Comparison of ENCODE assay signal across 7 cellular contexts in genomic region chr2:190359896-190360376, GRCh38. TPM values are rescaled to one million over a fixed set of nuclear protein-coding genes. Genes with fewer than 3 reads are reported as not detected.
DNase-seq lines count a peak whose midpoint lies in the region; ATAC-seq and TF ChIP-seq lines count a peak whose summit lies in the region.

No MANE protein-coding gene starts in this region.

- no peaks in the 10 kb centered on the region for H3K27me3 Mint-ChIP-seq in brain

- in situ Hi-C loops in GM18951 (cut with MboI; ENCODE audit: low sequenced_read_pairs, unreplicated experiment) (no loop called here), SK-MEL-5 (cut with HindIII; ENCODE audit: low pct_unique_long_range_greater_than_20kb, low sequenced_read_pairs) (no loop called here)

- TF ChIP-seq POLR2A in GM18951 (IDR thresholded peaks at IDR 0.05; ENCODE audit: extremely low read depth, insufficient read depth, insufficient read length), result peak; percentile 44

- peak; percentile 67 for ATAC-seq in HG03060 (IDR thresholded peaks at IDR 0.05; ENCODE audit: low read depth, unreplicated experiment)

- peak overlapping the region; percentile 18 to 91 (median 83) for H3K27ac Mint-ChIP-seq in brain

- DNase-seq in SK-MEL-5 (ENCODE audit: low read depth, low spot score) (peak; percentile 13), kidney tubule cell (ENCODE audit: low spot score) (peak; percentile 55), RKO (ENCODE audit: low spot score) (no peak)
- peak; percentile 13 to 20 for DNase-seq in stimulated activated CD4-positive, alpha-beta T cell treated with anti-CD3 and anti-CD28 coated beads, Interleukin-1b, Interleukin-23, amount 100 ng/mL, for 4 hours (ENCODE audit: low read depth in 2 of 2)

- no peaks in the 10 kb centered on the region for H3K36me3 Mint-ChIP-seq in brain

- TF ChIP-seq CTCF in brain (conservative IDR thresholded peaks at IDR 0.05), result no peak

- peaks cover 41% of the 10 kb centered on the region for H3K4me1 Mint-ChIP-seq in brain

- no peaks in the 10 kb centered on the region for H3K9me3 Mint-ChIP-seq in brain

- H3K4me3 Mint-ChIP-seq in brain, result peak overlapping the region; percentile 48 to 85 (median 70)

RNA-seq across cellular contexts. Expression of gene INPP1, which starts 16.5 kb away (rescaled TPM):
- 1.5 and 2.4 TPM in 2 replicates for total RNA-seq in SK-MEL-5 (2014; rRNA removed; shearing (Covaris generic))
- 6.3 and 8.2 TPM in 2 replicates for polyA plus RNA-seq in SK-MEL-5 (2015; cell fraction: cytosol; rRNA removed)
- 5.0 and 9.0 TPM in 2 replicates for polyA plus RNA-seq in SK-MEL-5 (2015; cell fraction: nucleus; rRNA removed)
- 31.3 TPM for polyA plus RNA-seq in brain (ENCODE audit: insufficient read depth, low read depth, low replicate concordance)

RNA-seq across cellular contexts. Expression of gene HIBCH, which starts 40.3 kb away (rescaled TPM):
- 16.6 and 20.0 TPM in 2 replicates for total RNA-seq in SK-MEL-5 (2014; rRNA removed; shearing (Covaris generic))
- 10.2 and 18.0 TPM in 2 replicates for polyA plus RNA-seq in SK-MEL-5 (2015; cell fraction: cytosol; rRNA removed)
- polyA plus RNA-seq in SK-MEL-5 (2015; cell fraction: nucleus; rRNA removed), result 25.3 and 34.0 TPM in 2 replicates
- 12.4 TPM for polyA plus RNA-seq in brain (ENCODE audit: insufficient read depth, low read depth, low replicate concordance)

RNA-seq across cellular contexts. Expression of gene MFSD6, which starts 48.2 kb away (rescaled TPM):
- 6.7 and 7.2 TPM in 2 replicates for total RNA-seq in SK-MEL-5 (2014; rRNA removed; shearing (Covaris generic))
- polyA plus RNA-seq in SK-MEL-5 (2015; cell fraction: cytosol; rRNA removed), result 9.8 and 11.6 TPM in 2 replicates
- polyA plus RNA-seq in SK-MEL-5 (2015; cell fraction: nucleus; rRNA removed), result 1.2 and 1.6 TPM in 2 replicates
- polyA plus RNA-seq in brain (ENCODE audit: insufficient read depth, low read depth, low replicate concordance), result 58.4 TPM
